ENCODE assay signal across 6 cellular contexts in the genomic region with DNA sequence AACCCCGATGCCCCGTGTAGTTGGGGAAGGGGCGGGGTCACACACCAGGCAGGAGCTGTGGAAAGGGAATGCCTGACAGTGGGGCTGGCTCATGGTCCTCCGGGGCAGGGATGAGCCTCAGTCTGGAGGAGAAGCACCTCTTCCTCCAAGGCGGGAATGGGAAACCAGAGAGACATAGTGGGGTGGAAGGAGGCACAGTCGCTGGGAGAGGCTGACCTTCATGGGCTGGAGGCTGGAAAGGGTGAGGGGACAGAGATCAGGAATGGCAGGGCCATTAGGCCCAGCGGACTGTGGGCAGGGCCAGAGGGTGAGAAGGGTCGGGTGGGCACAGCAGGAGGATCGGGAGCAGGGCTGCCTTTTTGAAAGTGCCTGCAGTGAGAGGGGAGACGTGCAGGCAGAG.
"Had no signal": no experiment of that assay in that cellular context is flagged by ENCODE, and none has a peak within 500 bp of the region (broad histone marks: within the 10 kb centered on the region; RNA-seq: fewer than 3 reads in every experiment).

No MANE protein-coding gene starts in this region.

- H3K9me3 Mint-ChIP-seq: GM23338 had no signal

- H3K4me2 ChIP-seq: GM23338 had no signal

- H3K27ac Mint-ChIP-seq: GM23338 had no signal

- H2AFZ ChIP-seq: GM23338 had no signal

- H3K4me3 Mint-ChIP-seq: GM23338 had no signal

- FAIRE-seq: K562 had no signal

- H3K4me3 ChIP-seq: GM23338, K562 had no signal

- DNase-seq: H7, HCEC 1CT, IMR-90, KG1 had no signal
